In genomic region chr1:56666112-56666608, GRCh38 we compare ENCODE assay signal across 13 cellular contexts.
"Had no signal": no experiment of that assay in that cellular context is flagged by ENCODE, and none has a peak within 500 bp of the region (broad histone marks: within the 10 kb centered on the region; RNA-seq: fewer than 3 reads in every experiment).

No MANE protein-coding gene starts in this region.

- H3K4me3 ChIP-seq: breast epithelium, dorsolateral prefrontal cortex, hepatocyte, thoracic aorta, upper lobe of right lung had no signal

- H3K36me3 ChIP-seq: breast epithelium, thoracic aorta, upper lobe of right lung had no signal

- H3K9me3 ChIP-seq: breast epithelium, thoracic aorta, upper lobe of right lung had no signal

- H3K27ac ChIP-seq: breast epithelium, dorsolateral prefrontal cortex, hepatocyte, thoracic aorta, upper lobe of right lung had no signal

- H3K4me1 ChIP-seq: breast epithelium, upper lobe of right lung had no signal

- DNase-seq: activated CD4-positive, alpha-beta T cell treated with anti-CD3 and anti-CD28 coated beads, Interleukin-2, amount 50 U/mL, for 48 hours; activated CD8-positive, alpha-beta memory T cell treated with anti-CD3 and anti-CD28 coated beads, Interleukin-2, amount 10 ng/mL, durations not matched to agents 7 days and 5 days; activated naive CD4-positive, alpha-beta T cell treated with anti-CD3 and anti-CD28 coated beads for 36 hours; activated naive CD8-positive, alpha-beta T cell treated with anti-CD3 and anti-CD28 coated beads, Interleukin-2, amount 50 U/mL, for 24 hours; activated T-cell treated with anti-CD3 and anti-CD28 coated beads, Interleukin-2, amount 50 U/mL, for 1 hour; aorta; dorsolateral prefrontal cortex; erythroblast; nucleus accumbens; upper lobe of right lung had no signal

- H3K27me3 ChIP-seq: breast epithelium, dorsolateral prefrontal cortex, hepatocyte, upper lobe of right lung had no signal
